ENCODE assay signal across 17 cellular contexts in the genomic region with DNA sequence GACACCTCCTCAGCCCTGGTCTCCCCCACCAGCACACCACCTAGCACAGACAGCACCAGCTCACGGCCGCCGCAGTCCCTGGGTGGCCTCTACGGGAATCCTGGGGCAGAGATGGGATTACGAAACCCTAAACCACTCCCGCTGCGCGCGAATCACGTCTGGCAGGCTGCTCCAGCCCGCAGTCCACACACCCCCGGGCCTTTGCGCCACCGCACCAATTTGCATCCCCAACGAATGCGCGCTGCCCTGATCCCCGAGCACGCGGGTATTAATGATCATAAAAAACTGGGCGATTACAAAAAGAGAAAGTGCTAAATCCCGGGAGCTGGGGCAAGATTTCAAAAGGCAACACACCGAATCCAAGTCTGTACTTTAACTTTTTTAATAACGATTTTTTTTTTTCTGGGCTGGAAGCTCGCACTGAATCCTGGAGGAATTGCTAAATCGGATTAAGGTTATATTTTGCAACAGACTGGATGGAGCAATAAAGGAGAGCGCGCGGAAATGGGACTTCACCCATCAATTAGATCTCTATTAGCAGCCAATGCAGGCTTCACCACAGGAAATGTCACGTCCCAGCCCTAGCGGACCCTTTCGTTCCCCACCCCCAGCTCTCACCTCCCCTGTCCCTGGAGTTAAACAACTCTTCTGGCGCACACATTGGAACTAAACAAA.
DNase-seq lines count a peak whose midpoint lies in the region; ATAC-seq, FAIRE-seq and TF ChIP-seq lines count a peak whose summit lies in the region.
"Had no signal": no experiment of that assay in that cellular context is flagged by ENCODE, and none has a peak within 500 bp of the region (broad histone marks: within the 10 kb centered on the region; RNA-seq: fewer than 3 reads in every experiment).

No MANE protein-coding gene starts in this region.

- H3K27me3 Mint-ChIP-seq in effector memory CD8-positive, alpha-beta T cell = peaks cover 48 to 66% of the 10 kb centered on the region in 2 donors

- no peak for ATAC-seq in A549
- ATAC-seq in effector memory CD8-positive, alpha-beta T cell (replicated peaks) = no peak
- ATAC-seq: activated CD8-positive, alpha-beta T cell treated with anti-CD3 and anti-CD28 coated beads for 36 hours had no signal

- CTCF ChIA-PET in A549 (lab: Yijun Ruan, JAX) = interaction anchor here (0.7 kb wide), 1 partner anchor 171 kb away, joined by 3 read pairs; no protein-coding TSS in a partner anchor

- H3K9ac ChIP-seq in HUES6 (ENCODE audit: low read length) (no peak overlapping the region), liver (ENCODE audit: low read depth in 1 of 2, low read length in 2 of 2) (no peak overlapping the region)

- no peaks in the 10 kb centered on the region for H3K4me1 ChIP-seq in A549
- peaks cover 34% of the 10 kb centered on the region for H3K4me1 ChIP-seq in HUES6 (ENCODE audit: control insufficient read depth, insufficient read depth, low read length)
- H3K4me1 ChIP-seq in liver (ENCODE audit: control insufficient read depth in 4 of 4, insufficient read depth in 4 of 4, low read length in 3 of 4) = peaks cover 2 to 25% (median 8%) of the 10 kb centered on the region in 4 donors
- peaks cover 0 to 21% (median 11%) of the 10 kb centered on the region in 4 donors for H3K4me1 ChIP-seq in tibial nerve
- no peaks in the 10 kb centered on the region for H3K4me1 ChIP-seq in vagina

- peak overlapping the region in 1 of 2 donors; percentile 33 for H3K27ac Mint-ChIP-seq in effector memory CD8-positive, alpha-beta T cell
- H3K27ac Mint-ChIP-seq: activated CD8-positive, alpha-beta T cell treated with anti-CD3 and anti-CD28 coated beads for 36 hours had no signal

- DNase-seq in A549 (ENCODE audit: low read depth in 1 of 2, low spot score in 1 of 2) (no peak), tibial nerve (ENCODE audit: low spot score in 2 of 2) (no peak), epidermal melanocyte (ENCODE audit: insufficient read length, low spot score) (no peak), vagina (ENCODE audit: extremely low spot score in 2 of 2) (no peak), superior temporal gyrus (ENCODE audit: extremely low spot score) (no peak)
- DNase-seq in effector memory CD8-positive, alpha-beta T cell = no peak
- DNase-seq: activated CD8-positive, alpha-beta T cell treated with anti-CD3 and anti-CD28 coated beads for 36 hours; activated gamma-delta T cell; hypothalamus; NCI-H2029; NK-92 treated with Interleukin-12 subunit alpha and Interleukin-12 subunit beta, amount 100 ng/mL, for 24 hours had no signal

- TF ChIP-seq POLR2A in A549 (IDR thresholded peaks at IDR 0.05; ENCODE audit: low read length) (no peak), tibial nerve (IDR thresholded peaks at IDR 0.05) (no peak), vagina (IDR thresholded peaks at IDR 0.05) (no peak)

- no peak overlapping the region for H3K27ac ChIP-seq in A549
- H3K27ac ChIP-seq in HUES6 (ENCODE audit: low read depth, low read length) = no peak overlapping the region
- H3K27ac ChIP-seq in liver (ENCODE audit: low read depth in 1 of 2, low read length in 2 of 2) = peak overlapping the region; percentile 62 to 80
- H3K27ac ChIP-seq in tibial nerve = no peak overlapping the region
- H3K27ac ChIP-seq in vagina = no peak overlapping the region
- H3K27ac ChIP-seq: cardiac muscle cell, epithelial cell of prostate, thoracic aorta had no signal

- POLR2A ChIA-PET in A549 (lab: Yijun Ruan, JAX) = no interaction called here

- no peak overlapping the region for H3K4me3 ChIP-seq in A549
- peak overlapping the region; percentile 53 for H3K4me3 ChIP-seq in HUES6 (ENCODE audit: low read depth, low read length)
- H3K4me3 ChIP-seq in liver (ENCODE audit: low read depth in 1 of 3, low read length in 3 of 3) = peak overlapping the region in 2 of 3 donors; percentile 44 to 63
- no peak overlapping the region for H3K4me3 ChIP-seq in tibial nerve
- H3K4me3 ChIP-seq in vagina = no peak overlapping the region
- H3K4me3 ChIP-seq: cardiac muscle cell, thoracic aorta had no signal

- no peaks in the 10 kb centered on the region for H3K36me3 Mint-ChIP-seq in effector memory CD8-positive, alpha-beta T cell (ENCODE audit: insufficient read depth)

- 66% methylated on average over 22 of the region's 33 CpGs for WGBS in A549 (ENCODE audit: missing lambda C conversion rate)
- WGBS in liver = 7% methylated on average over 33 of the region's 33 CpGs
- WGBS in tibial nerve, 2 donors = 15 to 20% methylated on average over 30 to 33 of the region's 33 CpGs

- no peak for TF ChIP-seq CTCF in A549 (IDR thresholded peaks at IDR 0.05)
- TF ChIP-seq CTCF in liver (IDR thresholded peaks at IDR 0.05; ENCODE audit: low read depth, low read length, missing input control) = no peak
- no peak for TF ChIP-seq CTCF in tibial nerve (IDR thresholded peaks at IDR 0.05)
- TF ChIP-seq CTCF in vagina (IDR thresholded peaks at IDR 0.05) = no peak

- FAIRE-seq in A549 (lab: Jason Lieb, UNC) = no peak
- FAIRE-seq: TTC549 had no signal

- H3K4me3 Mint-ChIP-seq in effector memory CD8-positive, alpha-beta T cell = peak overlapping the region; percentile 28 to 53
- H3K4me3 Mint-ChIP-seq: activated CD8-positive, alpha-beta T cell treated with anti-CD3 and anti-CD28 coated beads for 36 hours had no signal

- peaks cover 94% of the 10 kb centered on the region for H3K27me3 ChIP-seq in HUES6 (ENCODE audit: control insufficient read depth, insufficient read depth, low read length)
- no peaks in the 10 kb centered on the region for H3K27me3 ChIP-seq in liver (ENCODE audit: control insufficient read depth in 4 of 4, insufficient read depth in 4 of 4, low read length in 3 of 4)
- peaks cover 2 to 49% of the 10 kb centered on the region in 2 donors for H3K27me3 ChIP-seq in tibial nerve
- peaks cover 13% of the 10 kb centered on the region for H3K27me3 ChIP-seq in vagina

- peaks cover 14 to 15% of the 10 kb centered on the region in 2 donors for H3K4me1 Mint-ChIP-seq in effector memory CD8-positive, alpha-beta T cell (ENCODE audit: low read depth in 2 of 2)

- no peaks in the 10 kb centered on the region for H3K36me3 ChIP-seq in HUES6 (ENCODE audit: control insufficient read depth, insufficient read depth, low read length)
- no peaks in the 10 kb centered on the region for H3K36me3 ChIP-seq in liver (ENCODE audit: control insufficient read depth in 4 of 4, insufficient read depth in 3 of 4, low read depth in 1 of 4, low read length in 3 of 4)
- H3K36me3 ChIP-seq in tibial nerve = no peaks in the 10 kb centered on the region
- no peaks in the 10 kb centered on the region for H3K36me3 ChIP-seq in vagina
- H3K36me3 ChIP-seq: cardiac muscle cell, thoracic aorta had no signal

- no peak for TF ChIP-seq RAD21 in A549 (conservative IDR thresholded peaks at IDR 0.05 in 1 of 2, IDR thresholded peaks at IDR 0.05 in 1 of 2)
- TF ChIP-seq RAD21 in liver (IDR thresholded peaks at IDR 0.05) = peak in 1 of 2 donors; percentile 7

- no peak for TF ChIP-seq EP300 in A549 (IDR thresholded peaks at IDR 0.05)
- no peak for TF ChIP-seq EP300 in tibial nerve (IDR thresholded peaks at IDR 0.05)

- intact Hi-C loops in vagina (cut with DNase I) = no loop called here

- peak overlapping the region; percentile 42; the same call in 2 of the 3 replicates for H3K4me2 ChIP-seq in A549

- no peaks in the 10 kb centered on the region for H3K9me3 Mint-ChIP-seq in effector memory CD8-positive, alpha-beta T cell
- H3K9me3 Mint-ChIP-seq: activated CD8-positive, alpha-beta T cell treated with anti-CD3 and anti-CD28 coated beads for 36 hours had no signal

- no peaks in the 10 kb centered on the region for H3K9me3 ChIP-seq in A549
- no peaks in the 10 kb centered on the region for H3K9me3 ChIP-seq in HUES6 (ENCODE audit: control insufficient read depth, insufficient read depth, low read depth, low read length)
- H3K9me3 ChIP-seq in liver (ENCODE audit: control insufficient read depth in 4 of 4, low read length in 3 of 4) = peaks cover 0 to 2% (median 0%) of the 10 kb centered on the region in 4 donors
- peaks cover 0 to 8% (median 0%) of the 10 kb centered on the region in 4 donors for H3K9me3 ChIP-seq in tibial nerve
- H3K9me3 ChIP-seq in vagina = no peaks in the 10 kb centered on the region
- H3K9me3 ChIP-seq: thoracic aorta had no signal

TF ChIP-seq in A549, 52 proteins besides CTCF, POLR2A, EP300 and RAD21:
- TF ChIP-seq, protein P1, sequence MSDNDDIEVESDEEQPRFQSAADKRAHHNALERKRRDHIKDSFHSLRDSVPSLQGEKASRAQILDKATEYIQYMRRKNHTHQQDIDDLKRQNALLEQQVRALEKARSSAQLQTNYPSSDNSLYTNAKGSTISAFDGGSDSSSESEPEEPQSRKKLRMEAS (IDR thresholded peaks at IDR 0.05) = no peak
- TF ChIP-seq JUNB (IDR thresholded peaks at IDR 0.05) (no peak), SREBF2 (IDR thresholded peaks at IDR 0.05) (no peak), RARB (CRISPR knock-in tag; IDR thresholded peaks at IDR 0.05) (no peak), FOSB (CRISPR knock-in tag; IDR thresholded peaks at IDR 0.05) (no peak), HOXB5 (CRISPR knock-in tag; IDR thresholded peaks at IDR 0.05) (no peak)

TF ChIP-seq in liver, 16 proteins besides CTCF, POLR2A, EP300 and RAD21 (continues in another document):
- TF ChIP-seq HNF4A (conservative IDR thresholded peaks at IDR 0.05) (peak; percentile 61 to 70), GABPA (IDR thresholded peaks at IDR 0.05 in 1 of 2, conservative IDR thresholded peaks at IDR 0.05 in 1 of 2) (peak in 1 of 2 donors; percentile 32), SP1 (IDR thresholded peaks at IDR 0.05) (peak; percentile 56), RXRA (IDR thresholded peaks at IDR 0.05) (peak; percentile 35 to 56), YY1 (IDR thresholded peaks at IDR 0.05) (peak; percentile 44), ZBTB33 (IDR thresholded peaks at IDR 0.05) (peak; percentile 76)
- TF ChIP-seq, protein P1 (IDR thresholded peaks at IDR 0.05) = peak; percentile 46

Comparison
In these comparisons a context has a peak if more than half of its experiments do, and no peak if none do; other contexts are left out.
1. H3K27ac ChIP-seq: peak in liver (2 of 2); none in A549 (0 of 2), HUES6 (single experiment), tibial nerve (0 of 4) and vagina (single experiment).
2. H3K4me3 ChIP-seq: peak in HUES6 (single experiment) and liver (2 of 3); none in A549 (single experiment), tibial nerve (0 of 4) and vagina (0 of 2).